Comparison of ENCODE assay signal across 18 cellular contexts in genomic region chr2:176592230-176592629, GRCh38.
DNase-seq lines count a peak whose midpoint lies in the region; ATAC-seq, FAIRE-seq and TF ChIP-seq lines count a peak whose summit lies in the region.
"Had no signal": no experiment of that assay in that cellular context is flagged by ENCODE, and none has a peak within 500 bp of the region (broad histone marks: within the 10 kb centered on the region; RNA-seq: fewer than 3 reads in every experiment).

No MANE protein-coding gene starts in this region.

- no peak for FAIRE-seq in HTR-8/SVneo (lab: Jason Lieb, UNC)
- FAIRE-seq: GM12878, GM18507 had no signal

- no peak for ATAC-seq in activated CD8-positive, alpha-beta T cell treated with anti-CD3 and anti-CD28 coated beads for 36 hours
- ATAC-seq: CD8-positive, alpha-beta T cell; GM12878; GM23338; HCT116 had no signal

- DNase-seq in ELF-1 (ENCODE audit: low read depth, low spot score) (peak; percentile 7), NCI-H82 treated with DMSO at 0.1 percent for 48 hours (lab: John Stamatoyannopoulos, UW; ENCODE audit: unreplicated experiment) (peak; percentile 66), amniotic epithelial cell (ENCODE audit: low read depth) (peak; percentile 57), HTR-8/SVneo (ENCODE audit: insufficient read length, low spot score) (no peak), NCI-H146 (lab: John Stamatoyannopoulos, UW) (no peak)
- no peak for DNase-seq in activated CD8-positive, alpha-beta T cell treated with anti-CD3 and anti-CD28 coated beads for 36 hours
- DNase-seq: Caco-2; CD4-positive, CD25-positive, alpha-beta regulatory T cell; CD8-positive, alpha-beta T cell; DMS153; DND-41; GDM1; H9 had no signal

- CTCF ChIA-PET in activated CD8-positive, alpha-beta T cell treated with anti-CD3 and anti-CD28 coated beads for 36 hours (lab: Charles Lee) = interaction anchor here (1.5 kb wide), 1 partner anchor 60 kb away, joined by 3 read pairs; no protein-coding TSS in a partner anchor

- H3K36me3 Mint-ChIP-seq in activated CD8-positive, alpha-beta T cell treated with anti-CD3 and anti-CD28 coated beads for 36 hours (ENCODE audit: low read depth) = no peaks in the 10 kb centered on the region
- H3K36me3 Mint-ChIP-seq: CD4-positive, CD25-positive, alpha-beta regulatory T cell; CD8-positive, alpha-beta T cell had no signal

- POLR2A ChIA-PET in activated CD8-positive, alpha-beta T cell treated with anti-CD3 and anti-CD28 coated beads for 36 hours (lab: Charles Lee) = no interaction called here

- peaks cover 16% of the 10 kb centered on the region for H3K27me3 Mint-ChIP-seq in activated CD8-positive, alpha-beta T cell treated with anti-CD3 and anti-CD28 coated beads for 36 hours

- TF ChIP-seq CTCF in activated CD8-positive, alpha-beta T cell treated with anti-CD3 and anti-CD28 coated beads for 36 hours (IDR thresholded peaks at IDR 0.05) = no peak

- H3K4me3 Mint-ChIP-seq in activated CD8-positive, alpha-beta T cell treated with anti-CD3 and anti-CD28 coated beads for 36 hours = no peak overlapping the region
- H3K4me3 Mint-ChIP-seq: B cell; CD8-positive, alpha-beta T cell; GM23338; H9 had no signal

- H3K9me3 Mint-ChIP-seq in activated CD8-positive, alpha-beta T cell treated with anti-CD3 and anti-CD28 coated beads for 36 hours = no peaks in the 10 kb centered on the region
- H3K9me3 Mint-ChIP-seq: CD8-positive, alpha-beta T cell; GM23338; H9 had no signal

- intact Hi-C loops in activated CD8-positive, alpha-beta T cell treated with anti-CD3 and anti-CD28 coated beads for 36 hours (cut with micrococcal nuclease) = no loop called here

- no peaks in the 10 kb centered on the region for H3K4me1 Mint-ChIP-seq in activated CD8-positive, alpha-beta T cell treated with anti-CD3 and anti-CD28 coated beads for 36 hours (ENCODE audit: low read depth)
- H3K4me1 Mint-ChIP-seq: B cell; CD4-positive, CD25-positive, alpha-beta regulatory T cell; GM23338 had no signal

- H3K27ac Mint-ChIP-seq in activated CD8-positive, alpha-beta T cell treated with anti-CD3 and anti-CD28 coated beads for 36 hours = no peak overlapping the region
- H3K27ac Mint-ChIP-seq: B cell; CD4-positive, CD25-positive, alpha-beta regulatory T cell; CD8-positive, alpha-beta T cell; GM23338; H9 had no signal

Comparison
In these comparisons a context has a peak if more than half of its experiments do, and no peak if none do; other contexts are left out.
1. DNase-seq: peak in ELF-1 (single experiment), NCI-H82 treated with DMSO at 0.1 percent for 48 hours (single experiment) and amniotic epithelial cell (single experiment); none in activated CD8-positive, alpha-beta T cell treated with anti-CD3 and anti-CD28 coated beads for 36 hours (single experiment), HTR-8/SVneo (single experiment) and NCI-H146 (single experiment).